Comparison of ENCODE assay signal across 2 cellular contexts in genomic region chr6:154891901-154892300, GRCh38.
TF ChIP-seq lines count a peak whose summit lies in the region.

No MANE protein-coding gene starts in this region.

TF ChIP-seq in WTC11, 78 proteins besides CTCF, POLR2A, EP300 and RAD21 (continued from another document):
- TF ChIP-seq, protein P1, sequence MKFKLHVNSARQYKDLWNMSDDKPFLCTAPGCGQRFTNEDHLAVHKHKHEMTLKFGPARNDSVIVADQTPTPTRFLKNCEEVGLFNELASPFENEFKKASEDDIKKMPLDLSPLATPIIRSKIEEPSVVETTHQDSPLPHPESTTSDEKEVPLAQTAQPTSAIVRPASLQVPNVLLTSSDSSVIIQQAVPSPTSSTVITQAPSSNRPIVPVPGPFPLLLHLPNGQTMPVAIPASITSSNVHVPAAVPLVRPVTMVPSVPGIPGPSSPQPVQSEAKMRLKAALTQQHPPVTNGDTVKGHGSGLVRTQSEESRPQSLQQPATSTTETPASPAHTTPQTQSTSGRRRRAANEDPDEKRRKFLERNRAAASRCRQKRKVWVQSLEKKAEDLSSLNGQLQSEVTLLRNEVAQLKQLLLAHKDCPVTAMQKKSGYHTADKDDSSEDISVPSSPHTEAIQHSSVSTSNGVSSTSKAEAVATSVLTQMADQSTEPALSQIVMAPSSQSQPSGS (CRISPR knock-in tag; IDR thresholded peaks at IDR 0.05; ENCODE audit: borderline replicate concordance, low read depth): no peak
- TF ChIP-seq, protein P2, sequence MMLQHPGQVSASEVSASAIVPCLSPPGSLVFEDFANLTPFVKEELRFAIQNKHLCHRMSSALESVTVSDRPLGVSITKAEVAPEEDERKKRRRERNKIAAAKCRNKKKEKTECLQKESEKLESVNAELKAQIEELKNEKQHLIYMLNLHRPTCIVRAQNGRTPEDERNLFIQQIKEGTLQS (CRISPR knock-in tag; conservative IDR thresholded peaks at IDR 0.05): no peak
- no peak for TF ChIP-seq GABPB1 (CRISPR knock-in tag; IDR thresholded peaks at IDR 0.05)
- no peak for TF ChIP-seq ZNF232 (CRISPR knock-in tag; IDR thresholded peaks at IDR 0.05)
- no peak for TF ChIP-seq FOXJ3 (CRISPR knock-in tag; IDR thresholded peaks at IDR 0.05; ENCODE audit: borderline replicate concordance)

TF ChIP-seq in HepG2, 621 proteins besides CTCF, POLR2A, EP300 and RAD21 (continued from another document and continues in another):
- TF ChIP-seq ZNF503 (CRISPR knock-in tag; IDR thresholded peaks at IDR 0.05) (no peak), HIVEP1 (CRISPR knock-in tag; IDR thresholded peaks at IDR 0.05) (no peak), ZMYM3 (CRISPR knock-in tag; IDR thresholded peaks at IDR 0.05) (no peak), PHF5A (CRISPR knock-in tag; IDR thresholded peaks at IDR 0.05; ENCODE audit: low read depth, unreplicated experiment) (no peak), PAX8 (CRISPR knock-in tag; IDR thresholded peaks at IDR 0.05; ENCODE audit: borderline replicate concordance) (no peak), PHF21A (CRISPR knock-in tag; IDR thresholded peaks at IDR 0.05) (peak; percentile 26; the same call in 1 of the 2 replicates), IRF1 (CRISPR knock-in tag; IDR thresholded peaks at IDR 0.05; ENCODE audit: low read depth) (no peak), MZF1 (CRISPR knock-in tag; IDR thresholded peaks at IDR 0.05; ENCODE audit: borderline replicate concordance) (no peak), EHMT2 (IDR thresholded peaks at IDR 0.05; ENCODE audit: borderline replicate concordance, low read depth, low read length) (peak; percentile 26; the same call in 1 of the 2 replicates), ARNT2 (CRISPR knock-in tag; IDR thresholded peaks at IDR 0.05; ENCODE audit: low read depth) (no peak), ZFX (CRISPR knock-in tag; IDR thresholded peaks at IDR 0.05; ENCODE audit: low read depth) (no peak), RNF2 (conservative IDR thresholded peaks at IDR 0.05; ENCODE audit: low read depth) (no peak), SIN3B (IDR thresholded peaks at IDR 0.05; ENCODE audit: low read length) (no peak), ZNF720 (CRISPR knock-in tag; IDR thresholded peaks at IDR 0.05) (no peak), ZBTB7A (CRISPR knock-in tag; IDR thresholded peaks at IDR 0.05) (no peak), ZMYM4 (CRISPR knock-in tag; IDR thresholded peaks at IDR 0.05) (0 out of 2 replicates have a peak, but pooled peaks have one; percentile 36), ZBTB2 (CRISPR knock-in tag; IDR thresholded peaks at IDR 0.05; ENCODE audit: low read depth) (no peak), MIXL1 (CRISPR knock-in tag; IDR thresholded peaks at IDR 0.05) (peak; percentile 22; the same call in 1 of the 2 replicates), HNRNPH1 (optimal IDR thresholded peaks at IDR 0.05; ENCODE audit: low read depth, low read length) (no peak), NCOR1 (IDR thresholded peaks at IDR 0.05; ENCODE audit: borderline replicate concordance, low read length) (0 out of 2 replicates have a peak, but pooled peaks have one; percentile 18), ZBTB46 (CRISPR knock-in tag; IDR thresholded peaks at IDR 0.05; ENCODE audit: borderline replicate concordance) (no peak), TMF1 (CRISPR knock-in tag; IDR thresholded peaks at IDR 0.05; ENCODE audit: low read depth) (no peak), ZNF605 (CRISPR knock-in tag; IDR thresholded peaks at IDR 0.05) (peak; percentile 26; the same call in 1 of the 2 replicates), JARID2 (CRISPR knock-in tag; IDR thresholded peaks at IDR 0.05; ENCODE audit: insufficient replicate concordance) (no peak), ZNF431 (CRISPR knock-in tag; IDR thresholded peaks at IDR 0.05; ENCODE audit: borderline replicate concordance, low read depth) (no peak), HNF4A (CRISPR knock-in tag; IDR thresholded peaks at IDR 0.05) (peak; percentile 32; the same call in 1 of the 2 replicates), SP140L (CRISPR knock-in tag; IDR thresholded peaks at IDR 0.05; ENCODE audit: borderline replicate concordance) (no peak), ZSCAN20 (CRISPR knock-in tag; IDR thresholded peaks at IDR 0.05; ENCODE audit: borderline replicate concordance) (no peak), ZIK1 (CRISPR knock-in tag; IDR thresholded peaks at IDR 0.05; ENCODE audit: borderline replicate concordance, low read depth) (no peak), PAXIP1 (CRISPR knock-in tag; conservative IDR thresholded peaks at IDR 0.05) (0 out of 2 replicates have a peak, but pooled peaks have one; percentile 26), SKI (IDR thresholded peaks at IDR 0.05; ENCODE audit: partially characterized antibody) (no peak), GATAD2A (CRISPR knock-in tag; IDR thresholded peaks at IDR 0.05) (no peak), ZBTB14 (CRISPR knock-in tag; IDR thresholded peaks at IDR 0.05) (no peak)
- TF ChIP-seq, protein P3, sequence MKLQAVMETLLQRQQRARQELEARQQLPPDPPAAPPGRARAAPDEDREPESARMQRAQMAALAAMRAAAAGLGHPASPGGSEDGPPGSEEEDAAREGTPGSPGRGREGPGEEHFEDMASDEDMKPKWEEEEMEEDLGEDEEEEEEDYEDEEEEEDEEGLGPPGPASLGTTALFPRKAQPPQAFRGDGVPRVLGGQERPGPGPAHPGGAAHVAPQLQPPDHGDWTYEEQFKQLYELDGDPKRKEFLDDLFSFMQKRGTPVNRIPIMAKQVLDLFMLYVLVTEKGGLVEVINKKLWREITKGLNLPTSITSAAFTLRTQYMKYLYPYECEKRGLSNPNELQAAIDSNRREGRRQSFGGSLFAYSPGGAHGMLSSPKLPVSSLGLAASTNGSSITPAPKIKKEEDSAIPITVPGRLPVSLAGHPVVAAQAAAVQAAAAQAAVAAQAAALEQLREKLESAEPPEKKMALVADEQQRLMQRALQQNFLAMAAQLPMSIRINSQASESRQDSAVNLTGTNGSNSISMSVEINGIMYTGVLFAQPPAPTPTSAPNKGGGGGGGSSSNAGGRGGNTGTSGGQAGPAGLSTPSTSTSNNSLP (IDR thresholded peaks at IDR 0.05; ENCODE audit: low read depth, low read length): 0 out of 2 replicates have a peak, but pooled peaks have one; percentile 27
- TF ChIP-seq, protein P2 (CRISPR knock-in tag; IDR thresholded peaks at IDR 0.05): no peak
- TF ChIP-seq, protein P4, sequence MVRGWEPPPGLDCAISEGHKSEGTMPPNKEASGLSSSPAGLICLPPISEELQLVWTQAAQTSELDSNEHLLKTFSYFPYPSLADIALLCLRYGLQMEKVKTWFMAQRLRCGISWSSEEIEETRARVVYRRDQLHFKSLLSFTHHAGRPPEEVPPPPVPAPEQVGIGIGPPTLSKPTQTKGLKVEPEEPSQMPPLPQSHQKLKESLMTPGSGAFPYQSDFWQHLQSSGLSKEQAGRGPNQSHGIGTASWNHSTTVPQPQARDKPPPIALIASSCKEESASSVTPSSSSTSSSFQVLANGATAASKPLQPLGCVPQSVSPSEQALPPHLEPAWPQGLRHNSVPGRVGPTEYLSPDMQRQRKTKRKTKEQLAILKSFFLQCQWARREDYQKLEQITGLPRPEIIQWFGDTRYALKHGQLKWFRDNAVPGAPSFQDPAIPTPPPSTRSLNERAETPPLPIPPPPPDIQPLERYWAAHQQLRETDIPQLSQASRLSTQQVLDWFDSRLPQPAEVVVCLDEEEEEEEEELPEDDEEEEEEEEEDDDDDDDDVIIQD (CRISPR knock-in tag; IDR thresholded peaks at IDR 0.05; ENCODE audit: low read depth): peak; percentile 51; the same call in 1 of the 2 replicates
- TF ChIP-seq, protein P5, sequence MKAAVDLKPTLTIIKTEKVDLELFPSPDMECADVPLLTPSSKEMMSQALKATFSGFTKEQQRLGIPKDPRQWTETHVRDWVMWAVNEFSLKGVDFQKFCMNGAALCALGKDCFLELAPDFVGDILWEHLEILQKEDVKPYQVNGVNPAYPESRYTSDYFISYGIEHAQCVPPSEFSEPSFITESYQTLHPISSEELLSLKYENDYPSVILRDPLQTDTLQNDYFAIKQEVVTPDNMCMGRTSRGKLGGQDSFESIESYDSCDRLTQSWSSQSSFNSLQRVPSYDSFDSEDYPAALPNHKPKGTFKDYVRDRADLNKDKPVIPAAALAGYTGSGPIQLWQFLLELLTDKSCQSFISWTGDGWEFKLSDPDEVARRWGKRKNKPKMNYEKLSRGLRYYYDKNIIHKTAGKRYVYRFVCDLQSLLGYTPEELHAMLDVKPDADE (CRISPR knock-in tag; IDR thresholded peaks at IDR 0.05): no peak
